ENCODE assay signal across 16 cellular contexts in genomic region chr6:34916348-34916967, GRCh38. TPM values are rescaled to one million over a fixed set of nuclear protein-coding genes. Genes with fewer than 3 reads are reported as not detected.
DNase-seq lines count a peak whose midpoint lies in the region; FAIRE-seq and TF ChIP-seq lines count a peak whose summit lies in the region.
"Had no signal": no experiment of that assay in that cellular context is flagged by ENCODE, and none has a peak within 500 bp of the region (broad histone marks: within the 10 kb centered on the region; RNA-seq: fewer than 3 reads in every experiment).

No MANE protein-coding gene starts in this region.

- intact Hi-C loops in esophagus muscularis mucosa (cut with DNase I): no loop called here
- intact Hi-C loops in left ventricle myocardium inferior (cut with micrococcal nuclease): no loop called here
- intact Hi-C loops in sigmoid colon (cut with DNase I): no loop called here
- intact Hi-C loops in vagina (cut with DNase I): no loop called here

- 74% methylated on average over 4 of the region's 4 CpGs for WGBS in esophagus muscularis mucosa
- 92 to 97% methylated on average over 4 of the region's 4 CpGs for WGBS in sigmoid colon, 2 donors

- H3K27ac ChIP-seq in esophagus muscularis mucosa (replicated peaks in 1 of 4): peak overlapping the region; percentile 13 to 65 (median 48)
- H3K27ac ChIP-seq in left ventricle myocardium inferior (replicated peaks): peak overlapping the region; percentile 71
- H3K27ac ChIP-seq in sigmoid colon: peak overlapping the region in 3 of 4 donors; percentile 38 to 63 (median 48)
- H3K27ac ChIP-seq in vagina: peak overlapping the region; percentile 63
- no peak overlapping the region for H3K27ac ChIP-seq in RWPE1

- POLR2A ChIA-PET in RWPE1 (lab: Yijun Ruan, JAX; ENCODE audit: low non-redundant PET): no interaction called here

- H3K4me1 ChIP-seq in esophagus muscularis mucosa (peaks cover 13 to 34% (median 29%) of the 10 kb centered on the region in 4 donors), left ventricle myocardium inferior (peaks cover 73% of the 10 kb centered on the region), sigmoid colon (peaks cover 0 to 22% (median 12%) of the 10 kb centered on the region in 4 donors), vagina (peaks cover 22% of the 10 kb centered on the region)

- TF ChIP-seq CTCF in esophagus muscularis mucosa (IDR thresholded peaks at IDR 0.05): no peak
- TF ChIP-seq CTCF in left ventricle myocardium inferior (IDR thresholded peaks at IDR 0.05; ENCODE audit: borderline replicate concordance): no peak
- no peak for TF ChIP-seq CTCF in sigmoid colon (IDR thresholded peaks at IDR 0.05)
- no peak for TF ChIP-seq CTCF in vagina (IDR thresholded peaks at IDR 0.05)
- no peak for TF ChIP-seq CTCF in RWPE1 (conservative IDR thresholded peaks at IDR 0.05; ENCODE audit: low read depth)

- FAIRE-seq in HTR-8/SVneo (lab: Jason Lieb, UNC): no peak

- no peaks in the 10 kb centered on the region for H3K36me3 ChIP-seq in esophagus muscularis mucosa
- no peaks in the 10 kb centered on the region for H3K36me3 ChIP-seq in left ventricle myocardium inferior
- H3K36me3 ChIP-seq in sigmoid colon: no peaks in the 10 kb centered on the region
- no peaks in the 10 kb centered on the region for H3K36me3 ChIP-seq in vagina
- H3K36me3 ChIP-seq: Peyer's patch had no signal

- H3K27me3 ChIP-seq in esophagus muscularis mucosa: no peaks in the 10 kb centered on the region
- no peaks in the 10 kb centered on the region for H3K27me3 ChIP-seq in left ventricle myocardium inferior (ENCODE audit: low read depth)
- H3K27me3 ChIP-seq in sigmoid colon: no peaks in the 10 kb centered on the region
- H3K27me3 ChIP-seq in vagina: no peaks in the 10 kb centered on the region
- H3K27me3 ChIP-seq: Peyer's patch had no signal

- H3K9me3 ChIP-seq in esophagus muscularis mucosa (no peaks in the 10 kb centered on the region), left ventricle myocardium inferior (replicated peaks) (no peaks in the 10 kb centered on the region), sigmoid colon (no peaks in the 10 kb centered on the region), vagina (no peaks in the 10 kb centered on the region)
- H3K9me3 ChIP-seq: Peyer's patch had no signal

- TF ChIP-seq POLR2A in esophagus muscularis mucosa (IDR thresholded peaks at IDR 0.05; ENCODE audit: low read depth): no peak
- TF ChIP-seq POLR2A in sigmoid colon (IDR thresholded peaks at IDR 0.05): no peak
- TF ChIP-seq POLR2A in vagina (IDR thresholded peaks at IDR 0.05): no peak

- CTCF ChIA-PET in RWPE1 (lab: Yijun Ruan, JAX): no interaction called here

- no peak for TF ChIP-seq EP300 in esophagus muscularis mucosa (IDR thresholded peaks at IDR 0.05)
- TF ChIP-seq EP300 in sigmoid colon (IDR thresholded peaks at IDR 0.05): no peak

- no peak for DNase-seq in esophagus muscularis mucosa (ENCODE audit: extremely low spot score)
- no peak for DNase-seq in left ventricle myocardium inferior
- no peak for DNase-seq in sigmoid colon
- no peak for DNase-seq in vagina (ENCODE audit: extremely low spot score in 2 of 2)
- DNase-seq in RWPE1 (ENCODE audit: low spot score): no peak
- DNase-seq in HTR-8/SVneo (ENCODE audit: insufficient read length, low spot score): no peak
- DNase-seq in NCI-H1048 (lab: John Stamatoyannopoulos, UW): no peak
- DNase-seq in NCI-H2081 (lab: John Stamatoyannopoulos, UW): no peak
- DNase-seq: CD8-positive, alpha-beta memory T cell; GOT3; MM.1S; NCI-H1417; NCI-H2029; NCI-H510A; Peyer's patch; SIG-M5 had no signal

- H3K4me3 ChIP-seq in esophagus muscularis mucosa (no peak overlapping the region), left ventricle myocardium inferior (no peak overlapping the region), sigmoid colon (no peak overlapping the region), vagina (no peak overlapping the region)
- H3K4me3 ChIP-seq: Peyer's patch had no signal

RNA-seq across cellular contexts. Expression of gene ANKS1A, which starts 27.4 kb away (rescaled TPM):
- total RNA-seq in esophagus muscularis mucosa: 100 to 1,000 TPM in 2 of 4 donors, 10 to 100 TPM in 2; 68.3 to 132 (median 98.7) TPM
- total RNA-seq in left ventricle myocardium inferior: 33.5 TPM
- 10 to 100 TPM; 37.8 to 60.1 (median 41.0) TPM for total RNA-seq in sigmoid colon
- polyA plus RNA-seq in sigmoid colon: 10 to 100 TPM in 2 of 3 donors, 1 to 10 TPM in 1; 9.0 to 17.5 (median 11.3) TPM
- 24.3 TPM for total RNA-seq in vagina

RNA-seq across cellular contexts. Expression of gene TAF11, which starts 28.6 kb away (rescaled TPM):
- total RNA-seq in esophagus muscularis mucosa (10 to 100 TPM; 18.2 to 26.2 (median 25.4) TPM), left ventricle myocardium inferior (18.1 TPM), sigmoid colon (10 to 100 TPM; 31.0 to 37.7 (median 31.4) TPM), vagina (11.3 TPM)
- polyA plus RNA-seq in sigmoid colon: 10 to 100 TPM; 34.0 to 47.9 (median 36.0) TPM
